In genomic region chr6:73523434-73524123, GRCh38 we compare ENCODE assay signal across 1 cellular context.
TF ChIP-seq lines count a peak whose summit lies in the region.

No MANE protein-coding gene starts in this region.

TF ChIP-seq in K562, 482 proteins besides CTCF, POLR2A, EP300 and RAD21 (continued from another document and continues in another):
- TF ChIP-seq E2F3 (CRISPR knock-in tag; IDR thresholded peaks at IDR 0.05), result no peak
- TF ChIP-seq GTF2E2 (tag; IDR thresholded peaks at IDR 0.05), result peak; percentile 68; the same call in 1 of the 2 replicates
- TF ChIP-seq DIDO1 (tag; IDR thresholded peaks at IDR 0.05; ENCODE audit: low read depth), result no peak
- no peak for TF ChIP-seq ZNF324 (CRISPR knock-in tag; IDR thresholded peaks at IDR 0.05)
- TF ChIP-seq MNT (conservative IDR thresholded peaks at IDR 0.05), result peak; percentile 67 to 86
- TF ChIP-seq HEY1 (CRISPR knock-in tag; IDR thresholded peaks at IDR 0.05; ENCODE audit: borderline replicate concordance), result no peak
- TF ChIP-seq MYC (IDR thresholded peaks at IDR 0.05; ENCODE audit: low read depth, low read length), result peak; percentile 95
- TF ChIP-seq MYC (CRISPR knock-in tag; IDR thresholded peaks at IDR 0.05; ENCODE audit: borderline replicate concordance, low read depth), result 0 out of 2 replicates have a peak, but pooled peaks have one; percentile 29
- peak in 1 of 2 experiments; percentile 51; a peak in 1 of 4 replicates for TF ChIP-seq NONO (IDR thresholded peaks at IDR 0.05; ENCODE audit: low read depth in 2 of 2, low read length in 1 of 2)
- TF ChIP-seq ETV5 (CRISPR knock-in tag; IDR thresholded peaks at IDR 0.05; ENCODE audit: low read depth), result peak; percentile 84
- no peak for TF ChIP-seq ZNF740 (CRISPR knock-in tag; IDR thresholded peaks at IDR 0.05)
- TF ChIP-seq ZNF740 (tag; IDR thresholded peaks at IDR 0.05), result no peak
- no peak for TF ChIP-seq HINFP (tag; conservative IDR thresholded peaks at IDR 0.05; ENCODE audit: low read depth)
- TF ChIP-seq KLF6 (CRISPR knock-in tag; IDR thresholded peaks at IDR 0.05; ENCODE audit: borderline replicate concordance), result peak; percentile 38; the same call in 1 of the 2 replicates
- TF ChIP-seq ZNF785 (CRISPR knock-in tag; IDR thresholded peaks at IDR 0.05), result no peak
- TF ChIP-seq ZNF583 (CRISPR knock-in tag; IDR thresholded peaks at IDR 0.05), result no peak; the same call in 1 of the 2 replicates
- no peak for TF ChIP-seq ZBTB34 (CRISPR knock-in tag; IDR thresholded peaks at IDR 0.05)
- no peak for TF ChIP-seq ZNF431 (CRISPR knock-in tag; IDR thresholded peaks at IDR 0.05)
- peak; percentile 82 for TF ChIP-seq POLR2B (IDR thresholded peaks at IDR 0.05; ENCODE audit: low read depth, partially characterized antibody)
- TF ChIP-seq CHD2 (IDR thresholded peaks at IDR 0.05; ENCODE audit: low read depth, low read length), result peak; percentile 30; the same call in 1 of the 2 replicates
- no peak for TF ChIP-seq FOXP4 (CRISPR knock-in tag; IDR thresholded peaks at IDR 0.05; ENCODE audit: borderline replicate concordance)
- peak; percentile 99 for TF ChIP-seq RBFOX2 (IDR thresholded peaks at IDR 0.05; ENCODE audit: low read depth, low read length)
- no peak for TF ChIP-seq ZFP91 (CRISPR knock-in tag; IDR thresholded peaks at IDR 0.05)
- no peak for TF ChIP-seq HDGF (IDR thresholded peaks at IDR 0.05)
- no peak for TF ChIP-seq MYBL2 (IDR thresholded peaks at IDR 0.05; ENCODE audit: low read depth)
- TF ChIP-seq MYBL2 (CRISPR knock-in tag; IDR thresholded peaks at IDR 0.05; ENCODE audit: borderline replicate concordance), result no peak
- 0 out of 2 replicates have a peak, but pooled peaks have one; percentile 36 for TF ChIP-seq ZNF766 (CRISPR knock-in tag; conservative IDR thresholded peaks at IDR 0.05)
- TF ChIP-seq HLTF (IDR thresholded peaks at IDR 0.05), result no peak
- no peak for TF ChIP-seq ZNF121 (CRISPR knock-in tag; conservative IDR thresholded peaks at IDR 0.05)
- no peak for TF ChIP-seq ZBTB49 (CRISPR knock-in tag; IDR thresholded peaks at IDR 0.05; ENCODE audit: borderline replicate concordance)
- peak; percentile 84 for TF ChIP-seq MAX (CRISPR knock-in tag; IDR thresholded peaks at IDR 0.05)
- TF ChIP-seq ZNF695 (CRISPR knock-in tag; IDR thresholded peaks at IDR 0.05), result no peak
- TF ChIP-seq KLF16 (IDR thresholded peaks at IDR 0.05), result no peak
- peak; percentile 86 for TF ChIP-seq MGA (IDR thresholded peaks at IDR 0.05)
- no peak for TF ChIP-seq SIX5 (IDR thresholded peaks at IDR 0.05; ENCODE audit: borderline replicate concordance in 1 of 2, insufficient read depth in 1 of 2, low read depth in 1 of 2, low read length in 2 of 2)
- TF ChIP-seq ZC3H11A (IDR thresholded peaks at IDR 0.05; ENCODE audit: low read depth, low read length), result no peak
